15 cellular contexts compared by ENCODE assay signal in the genomic region with DNA sequence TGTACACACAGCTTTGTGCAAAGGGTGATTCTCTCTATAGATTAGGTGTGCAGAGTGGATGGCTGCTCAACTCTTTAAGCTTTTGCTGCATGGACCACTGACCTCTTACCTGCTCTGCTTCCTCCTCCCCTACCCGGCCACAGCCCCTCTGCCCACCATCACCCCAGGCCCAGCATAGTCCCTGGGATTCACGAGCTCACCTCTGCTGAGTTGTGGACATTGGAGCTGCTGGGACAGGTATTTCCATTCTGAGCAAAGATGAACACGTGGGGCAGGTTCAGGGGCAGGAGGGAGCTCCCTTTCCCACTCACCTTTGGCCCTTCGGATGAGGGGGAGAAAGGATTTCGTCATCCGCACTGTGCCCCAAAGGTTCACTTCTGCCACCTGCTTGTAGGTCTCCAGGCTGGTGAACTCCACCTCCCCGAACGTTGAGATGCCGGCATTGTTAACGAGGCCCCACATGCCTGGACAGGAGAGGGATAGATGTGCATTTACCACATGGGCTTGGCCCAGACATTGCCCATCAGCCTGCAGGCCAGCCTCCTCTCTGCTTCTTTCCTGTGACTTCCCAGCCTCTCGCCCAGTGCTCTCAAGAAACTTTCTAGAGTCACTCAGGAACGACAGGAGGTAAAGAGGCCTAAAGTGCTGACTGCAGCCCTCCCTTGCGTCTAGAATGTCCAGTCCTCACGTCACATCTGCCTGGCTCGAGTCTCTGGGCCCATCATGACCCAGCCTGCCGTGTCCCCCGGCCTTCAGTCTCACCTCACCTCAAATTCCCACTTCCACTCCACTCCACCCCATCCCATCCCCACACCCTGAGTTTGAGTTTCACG. TPM values are rescaled to one million over a fixed set of nuclear protein-coding genes. Genes with fewer than 3 reads are reported as not detected.
A peak's percentile ranks its signal among the peaks of the same experiment; 100 is the strongest.
DNase-seq lines count a peak whose midpoint lies in the region; ATAC-seq and TF ChIP-seq lines count a peak whose summit lies in the region.
"Had no signal": no experiment of that assay in that cellular context is flagged by ENCODE, and none has a peak within 500 bp of the region (broad histone marks: within the 10 kb centered on the region; RNA-seq: fewer than 3 reads in every experiment).

No MANE protein-coding gene starts in this region.

- H2AFZ ChIP-seq in GM23338: no peak overlapping the region

- H3K4me2 ChIP-seq in GM23338: no peak overlapping the region

- H3K4me1 ChIP-seq in A673 (ENCODE audit: insufficient read depth, low read length, poor library complexity, severe bottlenecking) (peaks cover 30% of the 10 kb centered on the region), GM23338 (ENCODE audit: insufficient read depth) (0 out of 2 replicates have a peak, but pooled peaks cover 6% of the 10 kb centered on the region), liver (ENCODE audit: control insufficient read depth in 4 of 4, insufficient read depth in 4 of 4, low read length in 3 of 4) (peaks cover 2 to 13% (median 7%) of the 10 kb centered on the region in 4 donors), SJCRH30 (peaks cover 11% of the 10 kb centered on the region)

- BruUV-seq in A673 (replicated peaks; lab: Mats Ljungman, UMichigan): no TSS peak

- TF ChIP-seq CTCF in A673 (conservative IDR thresholded peaks at IDR 0.05; ENCODE audit: low read depth, low read length) (no peak), GM23338 (conservative IDR thresholded peaks at IDR 0.05; ENCODE audit: low read depth in 2 of 2) (no peak), liver (IDR thresholded peaks at IDR 0.05; ENCODE audit: low read depth, low read length, missing input control) (no peak)

- no peaks in the 10 kb centered on the region for H3K27me3 ChIP-seq in A673 (replicated peaks; ENCODE audit: insufficient read depth, low read depth, low read length, poor library complexity)
- H3K27me3 ChIP-seq in GM23338 (ENCODE audit: insufficient read depth): 0 out of 2 replicates have a peak, but pooled peaks cover under 1% of the 10 kb centered on the region
- no peaks in the 10 kb centered on the region for H3K27me3 ChIP-seq in liver (ENCODE audit: control insufficient read depth in 4 of 4, insufficient read depth in 4 of 4, low read length in 3 of 4)
- H3K27me3 ChIP-seq in SJCRH30: no peaks in the 10 kb centered on the region
- H3K27me3 ChIP-seq: right lobe of liver had no signal

- H3F3A ChIP-seq in GM23338 (replicated peaks; ENCODE audit: low read depth): peaks cover 5% of the 10 kb centered on the region; the same call in 1 of the 2 replicates

- H3K36me3 ChIP-seq in A673 (ENCODE audit: insufficient read depth, low read length, poor library complexity, severe bottlenecking) (peaks cover 14% of the 10 kb centered on the region), GM23338 (ENCODE audit: insufficient read depth) (no peaks in the 10 kb centered on the region), liver (ENCODE audit: control insufficient read depth in 4 of 4, insufficient read depth in 3 of 4, low read depth in 1 of 4, low read length in 3 of 4) (peaks cover 5 to 22% (median 16%) of the 10 kb centered on the region in 4 donors), SJCRH30 (peaks cover 5% of the 10 kb centered on the region; the same call in 1 of the 2 replicates)

- H3K27me3 Mint-ChIP-seq in GM23338 (ENCODE audit: insufficient read depth, low read depth, poor library complexity): peaks cover 10% of the 10 kb centered on the region
- H3K27me3 Mint-ChIP-seq in activated naive CD8-positive, alpha-beta T cell treated with anti-CD3 and anti-CD28 coated beads for 36 hours: no peaks in the 10 kb centered on the region

- POLR2A ChIA-PET in A673 (lab: Charles Lee; ENCODE audit: low non-redundant PET): no interaction called here

- TF ChIP-seq RAD21 in liver (IDR thresholded peaks at IDR 0.05): no peak

- no peak overlapping the region for H3K4me3 ChIP-seq in A673 (ENCODE audit: low read depth, low read length, poor library complexity, severe bottlenecking)
- H3K4me3 ChIP-seq in GM23338: no peak overlapping the region
- no peak overlapping the region for H3K4me3 ChIP-seq in liver (ENCODE audit: low read depth in 1 of 3, low read length in 3 of 3)
- H3K4me3 ChIP-seq in SJCRH30: no peak overlapping the region
- H3K4me3 ChIP-seq: right lobe of liver had no signal

- H3K9me3 Mint-ChIP-seq in GM23338: peaks cover 6% of the 10 kb centered on the region
- H3K9me3 Mint-ChIP-seq in activated naive CD8-positive, alpha-beta T cell treated with anti-CD3 and anti-CD28 coated beads for 36 hours: peaks cover 3% of the 10 kb centered on the region

- no peak overlapping the region for H3K4me3 Mint-ChIP-seq in GM23338
- no peak overlapping the region for H3K4me3 Mint-ChIP-seq in activated naive CD8-positive, alpha-beta T cell treated with anti-CD3 and anti-CD28 coated beads for 36 hours

- peaks cover 35% of the 10 kb centered on the region for H3K36me3 Mint-ChIP-seq in GM23338 (ENCODE audit: low read depth)
- peaks cover 36% of the 10 kb centered on the region for H3K36me3 Mint-ChIP-seq in activated naive CD8-positive, alpha-beta T cell treated with anti-CD3 and anti-CD28 coated beads for 36 hours

- WGBS in liver: 77% methylated on average over 18 of the region's 18 CpGs

- peak overlapping the region; percentile 52; the same call in 1 of the 2 replicates for H3K27ac Mint-ChIP-seq in GM23338
- peak overlapping the region; percentile 38 for H3K27ac Mint-ChIP-seq in activated naive CD8-positive, alpha-beta T cell treated with anti-CD3 and anti-CD28 coated beads for 36 hours

- H3K27ac ChIP-seq in A673 (ENCODE audit: low read depth, low read length, poor library complexity, severe bottlenecking) (peak overlapping the region; percentile 60), GM23338 (ENCODE audit: low read depth) (no peak overlapping the region), liver (ENCODE audit: low read depth in 1 of 2, low read length in 2 of 2) (no peak overlapping the region), SJCRH30 (no peak overlapping the region)
- H3K27ac ChIP-seq: right lobe of liver had no signal

- intact Hi-C loops in A673 (cut with micrococcal nuclease; ENCODE audit: unreplicated experiment): loop anchor here (10.0 kb wide), 1 partner anchor 509 kb away; no protein-coding TSS in a partner anchor

- no peak for ATAC-seq in GM23338
- ATAC-seq: Right ventricle myocardium inferior had no signal

- H3K9me3 ChIP-seq in A673 (ENCODE audit: low read depth, low read length, poor library complexity, severe bottlenecking) (no peaks in the 10 kb centered on the region), liver (ENCODE audit: control insufficient read depth in 4 of 4, low read length in 3 of 4) (no peaks in the 10 kb centered on the region), SJCRH30 (replicated peaks) (no peaks in the 10 kb centered on the region)
- H3K9me3 ChIP-seq: Caco-2, right lobe of liver had no signal

- H3K4me1 Mint-ChIP-seq in GM23338: peaks cover 41% of the 10 kb centered on the region
- H3K4me1 Mint-ChIP-seq in activated naive CD8-positive, alpha-beta T cell treated with anti-CD3 and anti-CD28 coated beads for 36 hours: peaks cover 13% of the 10 kb centered on the region

- no peak overlapping the region for H3K9ac ChIP-seq in liver (ENCODE audit: low read depth in 1 of 2, low read length in 2 of 2)

- no peaks in the 10 kb centered on the region for H3K9me2 ChIP-seq in GM23338 (ENCODE audit: insufficient read depth)

- CTCF ChIA-PET in A673 (lab: Charles Lee): interaction anchor here (0.7 kb wide), 1 partner anchor 85 kb away, joined by 3 read pairs; no protein-coding TSS in a partner anchor

- DNase-seq in A673 (ENCODE audit: low spot score) (no peak), GM23338 (ENCODE audit: low spot score) (no peak), mucosa of gallbladder (ENCODE audit: low spot score) (no peak), SJCRH30 (no peak), NCI-H345 (lab: John Stamatoyannopoulos, UW) (no peak), NCI-H2196 treated with DMSO at 0.1 percent for 48 hours (lab: John Stamatoyannopoulos, UW; ENCODE audit: unreplicated experiment) (no peak)
- DNase-seq in activated naive CD8-positive, alpha-beta T cell treated with anti-CD3 and anti-CD28 coated beads for 36 hours: no peak
- DNase-seq: Caco-2; EL; NCI-H1694 treated with DMSO at 0.1 percent for 48 hours; NCI-H446; stimulated activated CD4-positive, alpha-beta T cell treated with anti-CD3 and anti-CD28 coated beads, Interleukin-2, amount 100 ng/mL, for 48 hours had no signal

- no peaks in the 10 kb centered on the region for H3K79me2 ChIP-seq in GM23338 (replicated peaks; ENCODE audit: insufficient read depth)

- no peaks in the 10 kb centered on the region for H4K20me1 ChIP-seq in GM23338 (replicated peaks; ENCODE audit: insufficient read depth)

TF ChIP-seq in GM23338, 12 proteins besides CTCF, POLR2A, EP300 and RAD21 (continues in another document):
- TF ChIP-seq CREB1 (CRISPR knock-in tag; IDR thresholded peaks at IDR 0.05; ENCODE audit: low read depth): no peak
- TF ChIP-seq, protein P1, sequence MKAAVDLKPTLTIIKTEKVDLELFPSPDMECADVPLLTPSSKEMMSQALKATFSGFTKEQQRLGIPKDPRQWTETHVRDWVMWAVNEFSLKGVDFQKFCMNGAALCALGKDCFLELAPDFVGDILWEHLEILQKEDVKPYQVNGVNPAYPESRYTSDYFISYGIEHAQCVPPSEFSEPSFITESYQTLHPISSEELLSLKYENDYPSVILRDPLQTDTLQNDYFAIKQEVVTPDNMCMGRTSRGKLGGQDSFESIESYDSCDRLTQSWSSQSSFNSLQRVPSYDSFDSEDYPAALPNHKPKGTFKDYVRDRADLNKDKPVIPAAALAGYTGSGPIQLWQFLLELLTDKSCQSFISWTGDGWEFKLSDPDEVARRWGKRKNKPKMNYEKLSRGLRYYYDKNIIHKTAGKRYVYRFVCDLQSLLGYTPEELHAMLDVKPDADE (IDR thresholded peaks at IDR 0.05): no peak

TF ChIP-seq in liver, 16 proteins besides CTCF, POLR2A, EP300 and RAD21 (continues in another document):
- TF ChIP-seq, protein P2, sequence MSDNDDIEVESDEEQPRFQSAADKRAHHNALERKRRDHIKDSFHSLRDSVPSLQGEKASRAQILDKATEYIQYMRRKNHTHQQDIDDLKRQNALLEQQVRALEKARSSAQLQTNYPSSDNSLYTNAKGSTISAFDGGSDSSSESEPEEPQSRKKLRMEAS (IDR thresholded peaks at IDR 0.05): no peak
- TF ChIP-seq RXRA (IDR thresholded peaks at IDR 0.05) (peak in 1 of 2 donors; percentile 19), GABPA (IDR thresholded peaks at IDR 0.05 in 1 of 2, conservative IDR thresholded peaks at IDR 0.05 in 1 of 2) (no peak), HNF4G (IDR thresholded peaks at IDR 0.05) (peak; percentile 24), HNF4A (conservative IDR thresholded peaks at IDR 0.05) (peak; percentile 47 to 75), TAF1 (conservative IDR thresholded peaks at IDR 0.05) (no peak)

RNA-seq across cellular contexts. Expression of a gene that starts 41.6 kb away (rescaled TPM):
- 57.6 and 62.1 TPM in 2 replicates for total RNA-seq in A673 (2021)
- 11.2 and 18.1 TPM in 2 replicates for total RNA-seq in GM23338 (2014; rRNA removed; shearing (Covaris generic))
- polyA plus RNA-seq in GM23338 (2016; fragmentation: Nextera tagmentation; extraction: Ambion mirVana): 17.1 and 19.3 TPM in 2 replicates
- 10 to 100 TPM; 63.5 to 71.0 TPM for total RNA-seq in activated naive CD8-positive, alpha-beta T cell treated with anti-CD3 and anti-CD28 coated beads for 36 hours
- 100 to 1,000 TPM in 1 of 2 donors, 10 to 100 TPM in 1; 49.4 to 140 TPM for total RNA-seq in liver
- polyA plus RNA-seq in liver: 100 to 1,000 TPM; 213 to 268 TPM
- 62.8 TPM for total RNA-seq in mucosa of gallbladder
- total RNA-seq in SJCRH30 (2014; rRNA removed; shearing (Covaris generic)): 27.3 and 34.8 TPM in 2 replicates
